Comparison of ENCODE assay signal across 19 cellular contexts in the genomic region with DNA sequence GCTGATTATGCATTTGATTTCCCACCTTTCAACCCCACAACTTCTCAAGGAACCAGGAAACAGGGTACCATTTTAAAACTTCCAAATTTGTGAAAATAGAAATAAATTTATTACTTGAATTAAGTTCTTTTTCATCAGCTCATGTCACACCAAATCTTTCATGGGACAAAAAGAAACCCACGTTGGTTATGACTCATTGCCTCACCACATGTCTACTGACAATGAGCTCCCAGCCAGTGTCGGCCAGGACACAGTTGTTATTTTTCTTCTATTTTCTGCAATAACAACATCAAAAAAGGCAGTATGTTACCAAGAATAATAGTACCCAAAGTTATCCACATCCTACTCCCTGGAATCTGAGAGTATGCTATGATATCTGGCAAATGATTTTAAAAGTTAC. TPM values are rescaled to one million over a fixed set of nuclear protein-coding genes. Genes with fewer than 3 reads are reported as not detected.
A peak's percentile ranks its signal among the peaks of the same experiment; 100 is the strongest.
DNase-seq lines count a peak whose midpoint lies in the region; ATAC-seq lines count a peak whose summit lies in the region.
"Had no signal": no experiment of that assay in that cellular context is flagged by ENCODE, and none has a peak within 500 bp of the region (broad histone marks: within the 10 kb centered on the region; RNA-seq: fewer than 3 reads in every experiment).

No MANE protein-coding gene starts in this region.

- peaks cover 27% of the 10 kb centered on the region for H3K9me3 Mint-ChIP-seq in activated CD4-positive, alpha-beta T cell treated with anti-CD3 and anti-CD28 coated beads, Interleukin-2, amount 10 ng/mL, durations not matched to agents 7 days and 5 days
- H3K9me3 Mint-ChIP-seq in activated T-helper 17 cell treated with anti-CD3 and anti-CD28 coated beads, Interleukin-2, amount 50 U/mL, for 72 hours, result peaks cover 4% of the 10 kb centered on the region

- CTCF ChIA-PET in activated CD4-positive, alpha-beta T cell treated with anti-CD3 and anti-CD28 coated beads, Interleukin-2, amount 10 ng/mL, durations not matched to agents 7 days and 5 days (lab: Charles Lee), result no interaction called here

- H3K4me1 Mint-ChIP-seq in activated CD4-positive, alpha-beta T cell treated with anti-CD3 and anti-CD28 coated beads, Interleukin-2, amount 10 ng/mL, durations not matched to agents 7 days and 5 days, result peaks cover 9% of the 10 kb centered on the region
- H3K4me1 Mint-ChIP-seq in activated T-helper 17 cell treated with anti-CD3 and anti-CD28 coated beads, Interleukin-2, amount 50 U/mL, for 72 hours, result peaks cover 6% of the 10 kb centered on the region
- H3K4me1 Mint-ChIP-seq: CD8-positive, alpha-beta memory T cell had no signal

- no peaks in the 10 kb centered on the region for H3K36me3 ChIP-seq in effector memory CD4-positive, alpha-beta T cell (ENCODE audit: control insufficient read depth, insufficient read depth, low read length)

- no peaks in the 10 kb centered on the region for H3K27me3 ChIP-seq in effector memory CD4-positive, alpha-beta T cell (replicated peaks; ENCODE audit: control insufficient read depth, insufficient read depth, low read length, poor library complexity, severe bottlenecking)
- H3K27me3 ChIP-seq: BLaER1 treated with 17β-estradiol and CSF1 and Interleukin-3, amounts not matched to agents 10 nM and 100 nM had no signal

- H3K4me3 ChIP-seq in effector memory CD4-positive, alpha-beta T cell (ENCODE audit: insufficient read depth, low read depth, low read length, poor library complexity, severe bottlenecking), result no peak overlapping the region
- H3K4me3 ChIP-seq: BLaER1 treated with 17β-estradiol and CSF1 and Interleukin-3, amounts not matched to agents 10 nM and 100 nM; PC-9 had no signal

- POLR2A ChIA-PET in activated CD4-positive, alpha-beta T cell treated with anti-CD3 and anti-CD28 coated beads, Interleukin-2, amount 10 ng/mL, durations not matched to agents 7 days and 5 days (lab: Charles Lee), result no interaction called here

- H3K9me3 ChIP-seq in effector memory CD4-positive, alpha-beta T cell (ENCODE audit: control insufficient read depth, low read length), result no peaks in the 10 kb centered on the region

- DNase-seq in activated CD4-positive, alpha-beta T cell treated with anti-CD3 and anti-CD28 coated beads for 48 hours, result peak; percentile 4
- DNase-seq in activated CD4-positive, alpha-beta T cell treated with anti-CD3 and anti-CD28 coated beads, Interleukin-2, amount 10 ng/mL, durations not matched to agents 7 days and 5 days, result no peak
- peak; percentile 29 to 80 for DNase-seq in lung microvascular endothelial cell (ENCODE audit: low read depth in 2 of 2)
- DNase-seq in effector memory CD4-positive, alpha-beta T cell, result no peak
- no peak for DNase-seq in D341Med (ENCODE audit: low spot score)
- DNase-seq in stimulated activated naive CD4-positive, alpha-beta T cell (lab: John Stamatoyannopoulos, UW), result no peak
- DNase-seq: CD8-positive, alpha-beta memory T cell; H7; Karpas-422; NCI-H1436 treated with DMSO at 0.1 percent for 48 hours; NCI-H2029 treated with DMSO at 0.1 percent for 48 hours; NCI-H2171 treated with DMSO at 0.1 percent for 48 hours; NCI-H446 treated with DMSO at 0.1 percent for 48 hours; NCI-H748 treated with DMSO at 0.1 percent for 48 hours; PC-9 had no signal

- H3K27ac ChIP-seq in effector memory CD4-positive, alpha-beta T cell (ENCODE audit: insufficient read depth, low read length, poor library complexity, severe bottlenecking), result no peak overlapping the region
- H3K27ac ChIP-seq: BLaER1 treated with 17β-estradiol and CSF1 and Interleukin-3, amounts not matched to agents 10 nM and 100 nM; PC-9 had no signal

- H3K4me1 ChIP-seq in effector memory CD4-positive, alpha-beta T cell (ENCODE audit: control insufficient read depth, insufficient read depth, low read length, poor library complexity, severe bottlenecking), result no peaks in the 10 kb centered on the region

- H3K36me3 Mint-ChIP-seq in activated CD4-positive, alpha-beta T cell treated with anti-CD3 and anti-CD28 coated beads, Interleukin-2, amount 10 ng/mL, durations not matched to agents 7 days and 5 days (ENCODE audit: low read depth), result no peaks in the 10 kb centered on the region
- H3K36me3 Mint-ChIP-seq in activated T-helper 17 cell treated with anti-CD3 and anti-CD28 coated beads, Interleukin-2, amount 50 U/mL, for 72 hours (ENCODE audit: low read depth), result peaks cover 5% of the 10 kb centered on the region
- H3K36me3 Mint-ChIP-seq: CD8-positive, alpha-beta memory T cell had no signal

- peak; percentile 51 for ATAC-seq in HG02885 (IDR thresholded peaks at IDR 0.05; ENCODE audit: poor library complexity, unreplicated experiment)
- ATAC-seq in activated T-helper 17 cell treated with anti-CD3 and anti-CD28 coated beads, Interleukin-2, amount 50 U/mL, for 72 hours (replicated peaks), result peak; percentile 65

- no peak overlapping the region for H3K27ac Mint-ChIP-seq in activated CD4-positive, alpha-beta T cell treated with anti-CD3 and anti-CD28 coated beads, Interleukin-2, amount 10 ng/mL, durations not matched to agents 7 days and 5 days
- H3K27ac Mint-ChIP-seq in activated T-helper 17 cell treated with anti-CD3 and anti-CD28 coated beads, Interleukin-2, amount 50 U/mL, for 72 hours, result no peak overlapping the region

- no peak overlapping the region for H3K4me3 Mint-ChIP-seq in activated CD4-positive, alpha-beta T cell treated with anti-CD3 and anti-CD28 coated beads, Interleukin-2, amount 10 ng/mL, durations not matched to agents 7 days and 5 days
- H3K4me3 Mint-ChIP-seq in activated T-helper 17 cell treated with anti-CD3 and anti-CD28 coated beads, Interleukin-2, amount 50 U/mL, for 72 hours, result no peak overlapping the region
- H3K4me3 Mint-ChIP-seq: CD8-positive, alpha-beta memory T cell had no signal

- peaks cover 4% of the 10 kb centered on the region for H3K27me3 Mint-ChIP-seq in activated CD4-positive, alpha-beta T cell treated with anti-CD3 and anti-CD28 coated beads, Interleukin-2, amount 10 ng/mL, durations not matched to agents 7 days and 5 days
- H3K27me3 Mint-ChIP-seq in activated T-helper 17 cell treated with anti-CD3 and anti-CD28 coated beads, Interleukin-2, amount 50 U/mL, for 72 hours, result peaks cover 43% of the 10 kb centered on the region

RNA-seq across cellular contexts. Expression of a gene that starts 17.3 kb away (rescaled TPM):
- not detected for total RNA-seq in activated CD4-positive, alpha-beta T cell treated with anti-CD3 and anti-CD28 coated beads, Interleukin-2, amount 10 ng/mL, durations not matched to agents 7 days and 5 days
- total RNA-seq in activated T-helper 17 cell treated with anti-CD3 and anti-CD28 coated beads, Interleukin-2, amount 50 U/mL, for 72 hours, result not detected
- total RNA-seq in lung microvascular endothelial cell, result 0.22 TPM in 1 of 2 replicates, not detected in the other
- total RNA-seq: H7, HT-29, PC-9 had no signal

Comparison
In these comparisons a context has a peak if more than half of its experiments do, and no peak if none do; other contexts are left out.
1. DNase-seq: peak in activated CD4-positive, alpha-beta T cell treated with anti-CD3 and anti-CD28 coated beads for 48 hours (single experiment) and lung microvascular endothelial cell (2 of 2); none in activated CD4-positive, alpha-beta T cell treated with anti-CD3 and anti-CD28 coated beads, Interleukin-2, amount 10 ng/mL, durations not matched to agents 7 days and 5 days (single experiment), effector memory CD4-positive, alpha-beta T cell (0 of 3), D341Med (single experiment) and stimulated activated naive CD4-positive, alpha-beta T cell (0 of 6).